ENCODE assay signal across 1 cellular context in the genomic region with DNA sequence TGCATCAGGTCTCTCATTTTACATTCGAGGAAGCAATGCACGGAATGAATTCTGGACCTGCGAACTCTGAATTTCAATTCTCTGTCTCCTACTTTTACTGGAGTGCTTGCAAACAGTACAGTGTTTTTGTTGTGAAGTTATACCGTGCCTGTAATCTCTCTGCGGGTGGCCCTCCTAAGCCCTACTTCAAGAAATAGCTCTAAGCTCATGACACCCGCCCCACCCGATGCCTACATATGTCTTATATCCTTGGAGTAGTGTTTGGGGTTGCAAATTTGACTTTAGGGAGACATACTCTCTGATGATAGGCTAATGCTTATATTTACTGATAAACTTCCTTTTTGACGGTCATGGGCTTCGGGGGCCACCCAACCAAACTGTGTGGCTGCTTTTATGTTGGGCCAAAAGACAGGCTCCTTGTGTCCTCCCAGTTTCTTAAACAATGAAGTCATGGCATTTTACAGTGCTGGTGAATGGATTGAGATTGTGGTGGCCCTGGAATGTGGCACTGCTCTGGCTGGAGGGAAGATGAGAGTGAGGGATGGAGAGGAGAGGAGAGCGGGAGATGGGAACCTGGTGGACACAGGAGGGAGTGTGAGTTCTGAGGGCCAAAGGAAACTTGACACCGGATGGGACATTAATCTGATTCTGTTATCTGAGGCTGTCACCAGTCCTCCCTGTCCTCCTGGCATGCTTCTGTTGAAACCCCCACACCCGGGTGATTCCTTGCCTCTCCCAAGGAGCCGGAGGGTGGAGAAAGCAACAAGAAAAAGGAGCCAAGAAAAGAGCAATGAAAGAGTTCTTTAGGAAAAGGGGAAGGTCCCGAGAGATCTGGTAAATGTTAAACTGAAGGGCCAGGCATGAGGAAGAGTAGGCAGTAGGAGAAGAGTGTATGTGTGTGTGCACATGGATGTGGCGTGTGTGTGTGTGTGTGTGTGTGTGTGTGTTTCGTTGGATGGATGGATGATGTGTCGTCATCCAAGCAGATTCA.
TF ChIP-seq lines count a peak whose summit lies in the region.

No MANE protein-coding gene starts in this region.

TF ChIP-seq in HEK293, 187 proteins besides CTCF, POLR2A, EP300 and RAD21 (continued from another document and continues in another):
- TF ChIP-seq, protein P1, sequence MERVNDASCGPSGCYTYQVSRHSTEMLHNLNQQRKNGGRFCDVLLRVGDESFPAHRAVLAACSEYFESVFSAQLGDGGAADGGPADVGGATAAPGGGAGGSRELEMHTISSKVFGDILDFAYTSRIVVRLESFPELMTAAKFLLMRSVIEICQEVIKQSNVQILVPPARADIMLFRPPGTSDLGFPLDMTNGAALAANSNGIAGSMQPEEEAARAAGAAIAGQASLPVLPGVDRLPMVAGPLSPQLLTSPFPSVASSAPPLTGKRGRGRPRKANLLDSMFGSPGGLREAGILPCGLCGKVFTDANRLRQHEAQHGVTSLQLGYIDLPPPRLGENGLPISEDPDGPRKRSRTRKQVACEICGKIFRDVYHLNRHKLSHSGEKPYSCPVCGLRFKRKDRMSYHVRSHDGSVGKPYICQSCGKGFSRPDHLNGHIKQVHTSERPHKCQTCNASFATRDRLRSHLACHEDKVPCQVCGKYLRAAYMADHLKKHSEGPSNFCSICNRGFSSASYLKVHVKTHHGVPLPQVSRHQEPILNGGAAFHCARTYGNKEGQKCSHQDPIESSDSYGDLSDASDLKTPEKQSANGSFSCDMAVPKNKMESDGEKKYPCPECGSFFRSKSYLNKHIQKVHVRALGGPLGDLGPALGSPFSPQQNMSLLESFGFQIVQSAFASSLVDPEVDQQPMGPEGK (tag by site-specific recombination; IDR thresholded peaks at IDR 0.05) = peak; percentile 71
- TF ChIP-seq, protein P2, sequence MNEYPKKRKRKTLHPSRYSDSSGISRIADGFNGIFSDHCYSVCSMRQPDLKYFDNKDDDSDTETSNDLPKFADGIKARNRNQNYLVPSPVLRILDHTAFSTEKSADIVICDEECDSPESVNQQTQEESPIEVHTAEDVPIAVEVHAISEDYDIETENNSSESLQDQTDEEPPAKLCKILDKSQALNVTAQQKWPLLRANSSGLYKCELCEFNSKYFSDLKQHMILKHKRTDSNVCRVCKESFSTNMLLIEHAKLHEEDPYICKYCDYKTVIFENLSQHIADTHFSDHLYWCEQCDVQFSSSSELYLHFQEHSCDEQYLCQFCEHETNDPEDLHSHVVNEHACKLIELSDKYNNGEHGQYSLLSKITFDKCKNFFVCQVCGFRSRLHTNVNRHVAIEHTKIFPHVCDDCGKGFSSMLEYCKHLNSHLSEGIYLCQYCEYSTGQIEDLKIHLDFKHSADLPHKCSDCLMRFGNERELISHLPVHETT (tag by site-specific recombination; IDR thresholded peaks at IDR 0.05) = no peak
- TF ChIP-seq ZNF76 (tag by site-specific recombination; IDR thresholded peaks at IDR 0.05; ENCODE audit: borderline replicate concordance, low read depth) (no peak), ZNF544 (tag by site-specific recombination; IDR thresholded peaks at IDR 0.05) (no peak), ZNF677 (tag by site-specific recombination; IDR thresholded peaks at IDR 0.05) (no peak), ZNF155 (tag by site-specific recombination; IDR thresholded peaks at IDR 0.05) (no peak), WT1 (tag by site-specific recombination; IDR thresholded peaks at IDR 0.05) (peak; percentile 92), ZNF837 (tag by site-specific recombination; IDR thresholded peaks at IDR 0.05) (no peak), ZNF529 (tag by site-specific recombination; IDR thresholded peaks at IDR 0.05; ENCODE audit: insufficient replicate concordance) (no peak), ZNF175 (tag by site-specific recombination; IDR thresholded peaks at IDR 0.05) (no peak), FEZF1 (tag by site-specific recombination; IDR thresholded peaks at IDR 0.05) (peak; percentile 72), OSR2 (tag by site-specific recombination; IDR thresholded peaks at IDR 0.05) (peak; percentile 84), ZNF768 (tag by site-specific recombination; IDR thresholded peaks at IDR 0.05) (no peak), IKZF3 (tag by site-specific recombination; IDR thresholded peaks at IDR 0.05) (peak; percentile 64), PRDM1 (tag by site-specific recombination; IDR thresholded peaks at IDR 0.05) (peak; percentile 87; the same call in 1 of the 2 replicates), ZFP69B (tag by site-specific recombination; IDR thresholded peaks at IDR 0.05) (0 out of 2 replicates have a peak, but pooled peaks have one; percentile 20), ZNF561 (tag by site-specific recombination; IDR thresholded peaks at IDR 0.05; ENCODE audit: borderline replicate concordance) (no peak), ZNF830 (tag by site-specific recombination; IDR thresholded peaks at IDR 0.05; ENCODE audit: low read depth) (no peak), MYNN (tag by site-specific recombination; IDR thresholded peaks at IDR 0.05; ENCODE audit: borderline replicate concordance) (0 out of 2 replicates have a peak, but pooled peaks have one; percentile 20), BCL11B (tag by site-specific recombination; IDR thresholded peaks at IDR 0.05; ENCODE audit: low read depth) (no peak), ZNF140 (tag by site-specific recombination; IDR thresholded peaks at IDR 0.05) (0 out of 2 replicates have a peak, but pooled peaks have one; percentile 16)
- TF ChIP-seq, protein P3, sequence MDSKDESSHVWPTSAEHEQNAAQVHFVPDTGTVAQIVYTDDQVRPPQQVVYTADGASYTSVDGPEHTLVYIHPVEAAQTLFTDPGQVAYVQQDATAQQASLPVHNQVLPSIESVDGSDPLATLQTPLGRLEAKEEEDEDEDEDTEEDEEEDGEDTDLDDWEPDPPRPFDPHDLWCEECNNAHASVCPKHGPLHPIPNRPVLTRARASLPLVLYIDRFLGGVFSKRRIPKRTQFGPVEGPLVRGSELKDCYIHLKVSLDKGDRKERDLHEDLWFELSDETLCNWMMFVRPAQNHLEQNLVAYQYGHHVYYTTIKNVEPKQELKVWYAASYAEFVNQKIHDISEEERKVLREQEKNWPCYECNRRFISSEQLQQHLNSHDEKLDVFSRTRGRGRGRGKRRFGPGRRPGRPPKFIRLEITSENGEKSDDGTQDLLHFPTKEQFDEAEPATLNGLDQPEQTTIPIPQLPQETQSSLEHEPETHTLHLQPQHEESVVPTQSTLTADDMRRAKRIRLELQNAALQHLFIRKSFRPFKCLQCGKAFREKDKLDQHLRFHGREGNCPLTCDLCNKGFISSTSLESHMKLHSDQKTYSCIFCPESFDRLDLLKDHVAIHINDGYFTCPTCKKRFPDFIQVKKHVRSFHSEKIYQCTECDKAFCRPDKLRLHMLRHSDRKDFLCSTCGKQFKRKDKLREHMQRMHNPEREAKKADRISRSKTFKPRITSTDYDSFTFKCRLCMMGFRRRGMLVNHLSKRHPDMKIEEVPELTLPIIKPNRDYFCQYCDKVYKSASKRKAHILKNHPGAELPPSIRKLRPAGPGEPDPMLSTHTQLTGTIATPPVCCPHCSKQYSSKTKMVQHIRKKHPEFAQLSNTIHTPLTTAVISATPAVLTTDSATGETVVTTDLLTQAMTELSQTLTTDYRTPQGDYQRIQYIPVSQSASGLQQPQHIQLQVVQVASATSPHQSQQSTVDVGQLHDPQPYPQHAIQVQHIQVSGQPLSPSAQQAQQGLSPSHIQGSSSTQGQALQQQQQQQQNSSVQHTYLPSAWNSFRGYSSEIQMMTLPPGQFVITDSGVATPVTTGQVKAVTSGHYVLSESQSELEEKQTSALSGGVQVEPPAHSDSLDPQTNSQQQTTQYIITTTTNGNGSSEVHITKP (tag by site-specific recombination; IDR thresholded peaks at IDR 0.05) = peak; percentile 95
- TF ChIP-seq, protein P4, sequence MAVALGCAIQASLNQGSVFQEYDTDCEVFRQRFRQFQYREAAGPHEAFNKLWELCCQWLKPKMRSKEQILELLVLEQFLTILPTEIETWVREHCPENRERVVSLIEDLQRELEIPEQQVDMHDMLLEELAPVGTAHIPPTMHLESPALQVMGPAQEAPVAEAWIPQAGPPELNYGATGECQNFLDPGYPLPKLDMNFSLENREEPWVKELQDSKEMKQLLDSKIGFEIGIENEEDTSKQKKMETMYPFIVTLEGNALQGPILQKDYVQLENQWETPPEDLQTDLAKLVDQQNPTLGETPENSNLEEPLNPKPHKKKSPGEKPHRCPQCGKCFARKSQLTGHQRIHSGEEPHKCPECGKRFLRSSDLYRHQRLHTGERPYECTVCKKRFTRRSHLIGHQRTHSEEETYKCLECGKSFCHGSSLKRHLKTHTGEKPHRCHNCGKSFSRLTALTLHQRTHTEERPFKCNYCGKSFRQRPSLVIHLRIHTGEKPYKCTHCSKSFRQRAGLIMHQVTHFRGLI (tag by site-specific recombination; IDR thresholded peaks at IDR 0.05) = peak; percentile 62
- TF ChIP-seq, protein P5, sequence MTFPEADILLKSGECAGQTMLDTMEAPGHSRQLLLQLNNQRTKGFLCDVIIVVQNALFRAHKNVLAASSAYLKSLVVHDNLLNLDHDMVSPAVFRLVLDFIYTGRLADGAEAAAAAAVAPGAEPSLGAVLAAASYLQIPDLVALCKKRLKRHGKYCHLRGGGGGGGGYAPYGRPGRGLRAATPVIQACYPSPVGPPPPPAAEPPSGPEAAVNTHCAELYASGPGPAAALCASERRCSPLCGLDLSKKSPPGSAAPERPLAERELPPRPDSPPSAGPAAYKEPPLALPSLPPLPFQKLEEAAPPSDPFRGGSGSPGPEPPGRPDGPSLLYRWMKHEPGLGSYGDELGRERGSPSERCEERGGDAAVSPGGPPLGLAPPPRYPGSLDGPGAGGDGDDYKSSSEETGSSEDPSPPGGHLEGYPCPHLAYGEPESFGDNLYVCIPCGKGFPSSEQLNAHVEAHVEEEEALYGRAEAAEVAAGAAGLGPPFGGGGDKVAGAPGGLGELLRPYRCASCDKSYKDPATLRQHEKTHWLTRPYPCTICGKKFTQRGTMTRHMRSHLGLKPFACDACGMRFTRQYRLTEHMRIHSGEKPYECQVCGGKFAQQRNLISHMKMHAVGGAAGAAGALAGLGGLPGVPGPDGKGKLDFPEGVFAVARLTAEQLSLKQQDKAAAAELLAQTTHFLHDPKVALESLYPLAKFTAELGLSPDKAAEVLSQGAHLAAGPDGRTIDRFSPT (tag by site-specific recombination; IDR thresholded peaks at IDR 0.05) = no peak
- TF ChIP-seq, protein P6, sequence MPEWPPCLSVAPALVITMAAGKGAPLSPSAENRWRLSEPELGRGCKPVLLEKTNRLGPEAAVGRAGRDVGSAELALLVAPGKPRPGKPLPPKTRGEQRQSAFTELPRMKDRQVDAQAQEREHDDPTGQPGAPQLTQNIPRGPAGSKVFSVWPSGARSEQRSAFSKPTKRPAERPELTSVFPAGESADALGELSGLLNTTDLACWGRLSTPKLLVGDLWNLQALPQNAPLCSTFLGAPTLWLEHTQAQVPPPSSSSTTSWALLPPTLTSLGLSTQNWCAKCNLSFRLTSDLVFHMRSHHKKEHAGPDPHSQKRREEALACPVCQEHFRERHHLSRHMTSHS (tag by site-specific recombination; IDR thresholded peaks at IDR 0.05) = no peak
- TF ChIP-seq, protein P7, sequence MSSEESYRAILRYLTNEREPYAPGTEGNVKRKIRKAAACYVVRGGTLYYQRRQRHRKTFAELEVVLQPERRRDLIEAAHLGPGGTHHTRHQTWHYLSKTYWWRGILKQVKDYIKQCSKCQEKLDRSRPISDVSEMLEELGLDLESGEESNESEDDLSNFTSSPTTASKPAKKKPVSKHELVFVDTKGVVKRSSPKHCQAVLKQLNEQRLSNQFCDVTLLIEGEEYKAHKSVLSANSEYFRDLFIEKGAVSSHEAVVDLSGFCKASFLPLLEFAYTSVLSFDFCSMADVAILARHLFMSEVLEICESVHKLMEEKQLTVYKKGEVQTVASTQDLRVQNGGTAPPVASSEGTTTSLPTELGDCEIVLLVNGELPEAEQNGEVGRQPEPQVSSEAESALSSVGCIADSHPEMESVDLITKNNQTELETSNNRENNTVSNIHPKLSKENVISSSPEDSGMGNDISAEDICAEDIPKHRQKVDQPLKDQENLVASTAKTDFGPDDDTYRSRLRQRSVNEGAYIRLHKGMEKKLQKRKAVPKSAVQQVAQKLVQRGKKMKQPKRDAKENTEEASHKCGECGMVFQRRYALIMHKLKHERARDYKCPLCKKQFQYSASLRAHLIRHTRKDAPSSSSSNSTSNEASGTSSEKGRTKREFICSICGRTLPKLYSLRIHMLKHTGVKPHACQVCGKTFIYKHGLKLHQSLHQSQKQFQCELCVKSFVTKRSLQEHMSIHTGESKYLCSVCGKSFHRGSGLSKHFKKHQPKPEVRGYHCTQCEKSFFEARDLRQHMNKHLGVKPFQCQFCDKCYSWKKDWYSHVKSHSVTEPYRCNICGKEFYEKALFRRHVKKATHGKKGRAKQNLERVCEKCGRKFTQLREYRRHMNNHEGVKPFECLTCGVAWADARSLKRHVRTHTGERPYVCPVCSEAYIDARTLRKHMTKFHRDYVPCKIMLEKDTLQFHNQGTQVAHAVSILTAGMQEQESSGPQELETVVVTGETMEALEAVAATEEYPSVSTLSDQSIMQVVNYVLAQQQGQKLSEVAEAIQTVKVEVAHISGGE (tag by site-specific recombination; conservative IDR thresholded peaks at IDR 0.05; ENCODE audit: low read depth) = no peak
- TF ChIP-seq, protein P8, sequence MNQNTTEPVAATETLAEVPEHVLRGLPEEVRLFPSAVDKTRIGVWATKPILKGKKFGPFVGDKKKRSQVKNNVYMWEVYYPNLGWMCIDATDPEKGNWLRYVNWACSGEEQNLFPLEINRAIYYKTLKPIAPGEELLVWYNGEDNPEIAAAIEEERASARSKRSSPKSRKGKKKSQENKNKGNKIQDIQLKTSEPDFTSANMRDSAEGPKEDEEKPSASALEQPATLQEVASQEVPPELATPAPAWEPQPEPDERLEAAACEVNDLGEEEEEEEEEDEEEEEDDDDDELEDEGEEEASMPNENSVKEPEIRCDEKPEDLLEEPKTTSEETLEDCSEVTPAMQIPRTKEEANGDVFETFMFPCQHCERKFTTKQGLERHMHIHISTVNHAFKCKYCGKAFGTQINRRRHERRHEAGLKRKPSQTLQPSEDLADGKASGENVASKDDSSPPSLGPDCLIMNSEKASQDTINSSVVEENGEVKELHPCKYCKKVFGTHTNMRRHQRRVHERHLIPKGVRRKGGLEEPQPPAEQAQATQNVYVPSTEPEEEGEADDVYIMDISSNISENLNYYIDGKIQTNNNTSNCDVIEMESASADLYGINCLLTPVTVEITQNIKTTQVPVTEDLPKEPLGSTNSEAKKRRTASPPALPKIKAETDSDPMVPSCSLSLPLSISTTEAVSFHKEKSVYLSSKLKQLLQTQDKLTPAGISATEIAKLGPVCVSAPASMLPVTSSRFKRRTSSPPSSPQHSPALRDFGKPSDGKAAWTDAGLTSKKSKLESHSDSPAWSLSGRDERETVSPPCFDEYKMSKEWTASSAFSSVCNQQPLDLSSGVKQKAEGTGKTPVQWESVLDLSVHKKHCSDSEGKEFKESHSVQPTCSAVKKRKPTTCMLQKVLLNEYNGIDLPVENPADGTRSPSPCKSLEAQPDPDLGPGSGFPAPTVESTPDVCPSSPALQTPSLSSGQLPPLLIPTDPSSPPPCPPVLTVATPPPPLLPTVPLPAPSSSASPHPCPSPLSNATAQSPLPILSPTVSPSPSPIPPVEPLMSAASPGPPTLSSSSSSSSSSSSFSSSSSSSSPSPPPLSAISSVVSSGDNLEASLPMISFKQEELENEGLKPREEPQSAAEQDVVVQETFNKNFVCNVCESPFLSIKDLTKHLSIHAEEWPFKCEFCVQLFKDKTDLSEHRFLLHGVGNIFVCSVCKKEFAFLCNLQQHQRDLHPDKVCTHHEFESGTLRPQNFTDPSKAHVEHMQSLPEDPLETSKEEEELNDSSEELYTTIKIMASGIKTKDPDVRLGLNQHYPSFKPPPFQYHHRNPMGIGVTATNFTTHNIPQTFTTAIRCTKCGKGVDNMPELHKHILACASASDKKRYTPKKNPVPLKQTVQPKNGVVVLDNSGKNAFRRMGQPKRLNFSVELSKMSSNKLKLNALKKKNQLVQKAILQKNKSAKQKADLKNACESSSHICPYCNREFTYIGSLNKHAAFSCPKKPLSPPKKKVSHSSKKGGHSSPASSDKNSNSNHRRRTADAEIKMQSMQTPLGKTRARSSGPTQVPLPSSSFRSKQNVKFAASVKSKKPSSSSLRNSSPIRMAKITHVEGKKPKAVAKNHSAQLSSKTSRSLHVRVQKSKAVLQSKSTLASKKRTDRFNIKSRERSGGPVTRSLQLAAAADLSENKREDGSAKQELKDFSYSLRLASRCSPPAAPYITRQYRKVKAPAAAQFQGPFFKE (tag by site-specific recombination; IDR thresholded peaks at IDR 0.05; ENCODE audit: borderline replicate concordance) = no peak
